8 cellular contexts compared by ENCODE assay signal in genomic region chr22:22753526-22754267, GRCh38.
DNase-seq lines count a peak whose midpoint lies in the region; ATAC-seq and TF ChIP-seq lines count a peak whose summit lies in the region.

No MANE protein-coding gene starts in this region.

- TF ChIP-seq CTCF in GM10266 (IDR thresholded peaks at IDR 0.05; ENCODE audit: control insufficient read depth, insufficient read depth, low read depth, missing control alignments): peak; percentile 81

- peaks cover 39% of the 10 kb centered on the region for H3K4me1 Mint-ChIP-seq in stimulated activated naive CD8-positive, alpha-beta T cell treated with anti-CD3 and anti-CD28 coated beads, Interleukin-15, amount 100 ng/mL, for 72 hours

- DNase-seq in 8988T: peak; percentile 53
- peak; percentile 79 for DNase-seq in GM10266 (ENCODE audit: extremely low spot score)
- peak; percentile 23 for DNase-seq in NCI-H2029 treated with DMSO at 0.1 percent for 48 hours (lab: John Stamatoyannopoulos, UW)
- DNase-seq in activated CD4-positive, alpha-beta T cell treated with anti-CD3 and anti-CD28 coated beads, Interleukin-2, amount 50 U/mL, for 1 hour: peak; percentile 76
- peak; percentile 80 for DNase-seq in ecto neural progenitor cell (ENCODE audit: low spot score)
- peak; percentile 77 for DNase-seq in mucosa of gallbladder (ENCODE audit: low spot score)
- DNase-seq in stimulated activated naive CD8-positive, alpha-beta T cell treated with anti-CD3 and anti-CD28 coated beads, Interleukin-15, amount 100 ng/mL, for 72 hours: peak; percentile 75 to 79

- no peaks in the 10 kb centered on the region for H3K27me3 Mint-ChIP-seq in stimulated activated naive CD8-positive, alpha-beta T cell treated with anti-CD3 and anti-CD28 coated beads, Interleukin-15, amount 100 ng/mL, for 72 hours

- H3K9me3 Mint-ChIP-seq in stimulated activated naive CD8-positive, alpha-beta T cell treated with anti-CD3 and anti-CD28 coated beads, Interleukin-15, amount 100 ng/mL, for 72 hours: no peaks in the 10 kb centered on the region

- H3K4me3 Mint-ChIP-seq in stimulated activated naive CD8-positive, alpha-beta T cell treated with anti-CD3 and anti-CD28 coated beads, Interleukin-15, amount 100 ng/mL, for 72 hours: peak overlapping the region in 1 of 2 donors; percentile 27

- H3K27ac Mint-ChIP-seq in stimulated activated naive CD8-positive, alpha-beta T cell treated with anti-CD3 and anti-CD28 coated beads, Interleukin-15, amount 100 ng/mL, for 72 hours: peak overlapping the region; percentile 96 to 97

- peak; percentile 96 for ATAC-seq in stimulated activated naive CD8-positive, alpha-beta T cell treated with anti-CD3 and anti-CD28 coated beads, Interleukin-15, amount 100 ng/mL, for 72 hours
- no peak for ATAC-seq in GM19023 (IDR thresholded peaks at IDR 0.05; ENCODE audit: unreplicated experiment)

Comparison
In these comparisons a context has a peak if more than half of its experiments do, and no peak if none do; other contexts are left out.
1. DNase-seq: peak in every context shown above with its lines; median percentile 80 in ecto neural progenitor cell; 79 in GM10266; 77 in mucosa of gallbladder; 77 in stimulated activated naive CD8-positive, alpha-beta T cell treated with anti-CD3 and anti-CD28 coated beads, Interleukin-15, amount 100 ng/mL, for 72 hours; 76 in activated CD4-positive, alpha-beta T cell treated with anti-CD3 and anti-CD28 coated beads, Interleukin-2, amount 50 U/mL, for 1 hour; 53 in 8988T; 23 in NCI-H2029 treated with DMSO at 0.1 percent for 48 hours.